Comparison of ENCODE assay signal across 38 cellular contexts in genomic region chr20:63879264-63879663, GRCh38. TPM values are rescaled to one million over a fixed set of nuclear protein-coding genes. Genes with fewer than 3 reads are reported as not detected.
"Had no signal": no experiment of that assay in that cellular context is flagged by ENCODE, and none has a peak within 500 bp of the region (broad histone marks: within the 10 kb centered on the region; RNA-seq: fewer than 3 reads in every experiment).

No MANE protein-coding gene starts in this region.

- H3K9me3 ChIP-seq: MG63, Peyer's patch, SJCRH30 had no signal

- ATAC-seq: activated CD8-positive, alpha-beta memory T cell treated with anti-CD3 and anti-CD28 coated beads, Interleukin-2, amount 10 ng/mL, durations not matched to agents 7 days and 5 days; activated naive CD8-positive, alpha-beta T cell treated with anti-CD3 and anti-CD28 coated beads, Interleukin-2, amount 50 U/mL, for 24 hours; PC-3 had no signal

- DNase-seq: activated CD4-positive, alpha-beta memory T cell treated with anti-CD3 and anti-CD28 coated beads, Interleukin-2, amount 10 ng/mL, durations not matched to agents 7 days and 5 days; activated CD4-positive, alpha-beta T cell treated with anti-CD3 and anti-CD28 coated beads for 1 hour; activated CD4-positive, alpha-beta T cell treated with anti-CD3 and anti-CD28 coated beads for 48 hours; activated CD4-positive, CD25-positive, alpha-beta regulatory T cell; activated CD8-positive, alpha-beta memory T cell treated with anti-CD3 and anti-CD28 coated beads for 24 hours; activated CD8-positive, alpha-beta memory T cell treated with anti-CD3 and anti-CD28 coated beads, Interleukin-2, amount 10 ng/mL, durations not matched to agents 7 days and 5 days; activated CD8-positive, alpha-beta memory T cell treated with anti-CD3 and anti-CD28 coated beads, Interleukin-2, amount 50 U/mL, for 48 hours; activated gamma-delta T cell treated with Interleukin-2 at 50 U/mL for 16 hours; activated naive CD4-positive, alpha-beta T cell treated with anti-CD3 and anti-CD28 coated beads, Interleukin-2, amount 10 ng/mL, durations not matched to agents 7 days and 5 days; activated naive CD8-positive, alpha-beta T cell treated with anti-CD3 and anti-CD28 coated beads, Interleukin-2, amount 50 U/mL, for 24 hours; anterior cingulate cortex; caudate nucleus; Kasumi-1; MG63; NCI-H1048; NCI-H1105 treated with DMSO at 0.1 percent for 48 hours; NCI-H1436; NCI-H1694; NCI-H1930; NCI-H2081 treated with DMSO at 0.1 percent for 48 hours; NCI-H226; NCI-H446 treated with DMSO at 0.1 percent for 48 hours; NCI-H524 treated with DMSO at 0.1 percent for 48 hours; PC-3; Peyer's patch; RPMI8226; SHP77; T1000; WERI-Rb-1 had no signal

- H3K27me3 Mint-ChIP-seq: activated CD4-positive, alpha-beta memory T cell treated with anti-CD3 and anti-CD28 coated beads, Interleukin-2, amount 10 ng/mL, durations not matched to agents 7 days and 5 days; activated CD8-positive, alpha-beta memory T cell treated with anti-CD3 and anti-CD28 coated beads, Interleukin-2, amount 10 ng/mL, durations not matched to agents 7 days and 5 days; activated naive CD4-positive, alpha-beta T cell treated with anti-CD3 and anti-CD28 coated beads, Interleukin-2, amount 10 ng/mL, durations not matched to agents 7 days and 5 days; activated naive CD8-positive, alpha-beta T cell; activated naive CD8-positive, alpha-beta T cell treated with anti-CD3 and anti-CD28 coated beads, Interleukin-2, amount 50 U/mL, for 24 hours; brain had no signal

- H3K4me3 ChIP-seq: MG63, Peyer's patch, SJCRH30, SK-N-MC had no signal

- H3K27ac Mint-ChIP-seq: activated CD4-positive, alpha-beta memory T cell treated with anti-CD3 and anti-CD28 coated beads, Interleukin-2, amount 10 ng/mL, durations not matched to agents 7 days and 5 days; activated CD8-positive, alpha-beta memory T cell treated with anti-CD3 and anti-CD28 coated beads, Interleukin-2, amount 10 ng/mL, durations not matched to agents 7 days and 5 days; activated naive CD4-positive, alpha-beta T cell treated with anti-CD3 and anti-CD28 coated beads, Interleukin-2, amount 10 ng/mL, durations not matched to agents 7 days and 5 days; activated naive CD8-positive, alpha-beta T cell; activated naive CD8-positive, alpha-beta T cell treated with anti-CD3 and anti-CD28 coated beads, Interleukin-2, amount 50 U/mL, for 24 hours; activated T-helper 2 cell treated with anti-CD3 and anti-CD28 coated beads, Interferon-gamma antibody, Interleukin-2, Interleukin-4, amounts not matched to agents 10 μg/mL and 5 μg/mL and 100 μg/mL, durations not matched to agents 14 hours and 24 hours and 36 hours had no signal

- H3K4me3 Mint-ChIP-seq: activated CD4-positive, alpha-beta memory T cell treated with anti-CD3 and anti-CD28 coated beads, Interleukin-2, amount 10 ng/mL, durations not matched to agents 7 days and 5 days; activated CD8-positive, alpha-beta memory T cell treated with anti-CD3 and anti-CD28 coated beads, Interleukin-2, amount 10 ng/mL, durations not matched to agents 7 days and 5 days; activated naive CD4-positive, alpha-beta T cell treated with anti-CD3 and anti-CD28 coated beads, Interleukin-2, amount 10 ng/mL, durations not matched to agents 7 days and 5 days; activated naive CD8-positive, alpha-beta T cell; activated naive CD8-positive, alpha-beta T cell treated with anti-CD3 and anti-CD28 coated beads, Interleukin-2, amount 50 U/mL, for 24 hours; brain had no signal

- H3K4me1 Mint-ChIP-seq: brain had no signal

- H3K36me3 ChIP-seq: WERI-Rb-1 had no signal

- H3K9me3 Mint-ChIP-seq: activated CD4-positive, alpha-beta memory T cell treated with anti-CD3 and anti-CD28 coated beads, Interleukin-2, amount 10 ng/mL, durations not matched to agents 7 days and 5 days; activated naive CD4-positive, alpha-beta T cell treated with anti-CD3 and anti-CD28 coated beads, Interleukin-2, amount 10 ng/mL, durations not matched to agents 7 days and 5 days; activated naive CD8-positive, alpha-beta T cell treated with anti-CD3 and anti-CD28 coated beads, Interleukin-2, amount 50 U/mL, for 24 hours; activated T-helper 2 cell treated with anti-CD3 and anti-CD28 coated beads, Interferon-gamma antibody, Interleukin-2, Interleukin-4, amounts not matched to agents 10 μg/mL and 5 μg/mL and 100 μg/mL, durations not matched to agents 14 hours and 24 hours and 36 hours; brain had no signal

- H3K27me3 ChIP-seq: MG63, Peyer's patch, SJCRH30 had no signal

- H3K27ac ChIP-seq: Peyer's patch, SK-N-MC, WERI-Rb-1 had no signal

RNA-seq across cellular contexts. Expression of gene ABHD16B, which starts 18.0 kb away (rescaled TPM):
- total RNA-seq: activated CD4-positive, alpha-beta memory T cell treated with anti-CD3 and anti-CD28 coated beads, Interleukin-2, amount 10 ng/mL, durations not matched to agents 7 days and 5 days; activated CD8-positive, alpha-beta memory T cell treated with anti-CD3 and anti-CD28 coated beads, Interleukin-2, amount 10 ng/mL, durations not matched to agents 7 days and 5 days; activated T-helper 2 cell treated with anti-CD3 and anti-CD28 coated beads, Interferon-gamma antibody, Interleukin-2, Interleukin-4, amounts not matched to agents 10 μg/mL and 5 μg/mL and 100 μg/mL, durations not matched to agents 14 hours and 24 hours and 36 hours; bronchial epithelial cell; cerebellum; PC-3; Peyer's patch; SJCRH30; T-helper 1 cell treated with Interleukin-12 subunit alpha and Interleukin-12 subunit beta and Interleukin-4 antibody, amounts not matched to agents 30 ng/mL and 1 ng/mL, for 36 hours; T-helper 2 cell treated with Interferon-gamma antibody and Interleukin-4, amounts not matched to agents 100 ng/mL and 5 ng/mL, for 36 hours had no signal
